ENCODE assay signal across 21 cellular contexts in genomic region chr7:81081626-81082025, GRCh38.
"Had no signal": no experiment of that assay in that cellular context is flagged by ENCODE, and none has a peak within 500 bp of the region (broad histone marks: within the 10 kb centered on the region; RNA-seq: fewer than 3 reads in every experiment).

No MANE protein-coding gene starts in this region.

- H3K4me1 Mint-ChIP-seq: endodermal cell; naive thymus-derived CD4-positive, alpha-beta T cell had no signal

- ATAC-seq: heart left ventricle; left colon; left ventricle myocardium superior; naive thymus-derived CD4-positive, alpha-beta T cell had no signal

- H3K27ac Mint-ChIP-seq: endodermal cell; naive thymus-derived CD4-positive, alpha-beta T cell; type B pancreatic cell had no signal

- H3K4me3 ChIP-seq: coronary artery, heart left ventricle, lung, right atrium auricular region, stomach, suprapubic skin, thyroid gland had no signal

- H3K4me3 Mint-ChIP-seq: endodermal cell; naive thymus-derived CD4-positive, alpha-beta T cell; type B pancreatic cell had no signal

- DNase-seq: effector CD4-positive, alpha-beta T cell; endodermal cell; erythroblast; foreskin melanocyte; heart left ventricle; hippocampal formation; left colon; left ventricle myocardium superior; mesenchymal stem cell; naive thymus-derived CD4-positive, alpha-beta T cell; posterior cingulate gyrus; small intestine; stimulated activated CD4-positive, alpha-beta T cell treated with anti-CD3 and anti-CD28 coated beads, Interleukin-12 subunit alpha, Interleukin-12 subunit beta, amount 100 ng/mL, for 4 hours; stimulated activated naive CD4-positive, alpha-beta T cell; stomach; thyroid gland had no signal

- H3K36me3 Mint-ChIP-seq: naive thymus-derived CD4-positive, alpha-beta T cell had no signal

- H3K27me3 Mint-ChIP-seq: naive thymus-derived CD4-positive, alpha-beta T cell; type B pancreatic cell had no signal
